12 cellular contexts compared by ENCODE assay signal in the genomic region with DNA sequence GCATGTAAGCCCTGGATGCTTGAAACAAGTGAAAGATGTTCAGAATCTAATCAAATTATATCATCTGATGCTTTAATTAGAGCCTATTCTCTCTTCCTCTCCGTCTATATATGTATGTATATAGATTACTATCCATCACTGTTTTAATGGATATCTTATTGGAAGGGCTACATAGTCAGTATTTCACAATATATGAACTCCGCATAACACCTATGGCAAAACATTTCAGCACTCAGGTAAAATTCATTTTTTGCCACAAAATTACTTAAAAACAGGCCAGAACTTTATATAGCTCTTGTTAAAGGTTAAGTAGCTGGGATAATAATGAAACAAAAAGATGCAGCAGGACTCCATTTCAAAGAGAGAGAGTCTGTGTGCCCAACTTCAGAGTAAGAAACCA. TPM values are rescaled to one million over a fixed set of nuclear protein-coding genes. Genes with fewer than 3 reads are reported as not detected.
DNase-seq lines count a peak whose midpoint lies in the region; ATAC-seq and TF ChIP-seq lines count a peak whose summit lies in the region.
"Had no signal": no experiment of that assay in that cellular context is flagged by ENCODE, and none has a peak within 500 bp of the region (broad histone marks: within the 10 kb centered on the region; RNA-seq: fewer than 3 reads in every experiment).

No MANE protein-coding gene starts in this region.

- POLR2A ChIA-PET in activated CD4-positive, alpha-beta T cell treated with anti-CD3 and anti-CD28 coated beads, Interleukin-2, amount 10 ng/mL, durations not matched to agents 7 days and 5 days (lab: Charles Lee) = no interaction called here

- TF ChIP-seq POLR2A in stomach (IDR thresholded peaks at IDR 0.05) = no peak

- H3K4me3 ChIP-seq in OCI-LY3 (ENCODE audit: low read length) (peak overlapping the region; percentile 91; the same call in 1 of the 2 replicates), hepatocyte (no peak overlapping the region), stomach (no peak overlapping the region)

- H3K79me2 ChIP-seq in OCI-LY3 (ENCODE audit: low read length) (peaks cover 27% of the 10 kb centered on the region), hepatocyte (peaks cover 31% of the 10 kb centered on the region)

- H3K9me3 ChIP-seq in OCI-LY3 (ENCODE audit: insufficient read depth, low read length) (no peaks in the 10 kb centered on the region), hepatocyte (ENCODE audit: low read depth) (no peaks in the 10 kb centered on the region), stomach (no peaks in the 10 kb centered on the region)
- H3K9me3 ChIP-seq: left lung had no signal

- TF ChIP-seq CTCF in OCI-LY3 (IDR thresholded peaks at IDR 0.05; ENCODE audit: low read depth, low read length) = no peak
- TF ChIP-seq CTCF in hepatocyte (IDR thresholded peaks at IDR 0.05; ENCODE audit: poor library complexity) = no peak
- TF ChIP-seq CTCF in stomach (IDR thresholded peaks at IDR 0.05) = no peak

- intact Hi-C loops in stomach (cut with DNase I; ENCODE audit: low total_unique reads) = no loop called here

- H3K4me1 ChIP-seq in OCI-LY3 (ENCODE audit: low read length) (peaks cover 13% of the 10 kb centered on the region), hepatocyte (ENCODE audit: insufficient read depth) (peaks cover 16% of the 10 kb centered on the region), stomach (peaks cover 7 to 40% (median 24%) of the 10 kb centered on the region in 4 donors)

- H2AFZ ChIP-seq in OCI-LY3 (ENCODE audit: low read depth, low read length) = no peak overlapping the region
- peak overlapping the region; percentile 99 for H2AFZ ChIP-seq in hepatocyte

- peaks cover 33% of the 10 kb centered on the region for H3K4me1 Mint-ChIP-seq in activated CD4-positive, alpha-beta T cell treated with anti-CD3 and anti-CD28 coated beads, Interleukin-2, amount 10 ng/mL, durations not matched to agents 7 days and 5 days

- H3K9me3 Mint-ChIP-seq in activated CD4-positive, alpha-beta T cell treated with anti-CD3 and anti-CD28 coated beads, Interleukin-2, amount 10 ng/mL, durations not matched to agents 7 days and 5 days = no peaks in the 10 kb centered on the region
- H3K9me3 Mint-ChIP-seq: dendritic cell treated with granulocyte-macrophage colony-stimulating factor and Interleukin-4, amounts not matched to agents 40 ng/mL and 50 ng/mL, for 4 days had no signal

- peak overlapping the region; percentile 34 for H3K4me3 Mint-ChIP-seq in activated CD4-positive, alpha-beta T cell treated with anti-CD3 and anti-CD28 coated beads, Interleukin-2, amount 10 ng/mL, durations not matched to agents 7 days and 5 days

- H4K20me1 ChIP-seq in OCI-LY3 (ENCODE audit: insufficient read depth, low read length) (peaks cover 18% of the 10 kb centered on the region), hepatocyte (ENCODE audit: insufficient read depth, poor library complexity, severe bottlenecking) (peaks cover 21% of the 10 kb centered on the region)

- H3K9ac ChIP-seq in OCI-LY3 (ENCODE audit: low read length) = no peak overlapping the region

- peak overlapping the region; percentile 83; the same call in 1 of the 2 replicates for H3K4me2 ChIP-seq in OCI-LY3 (ENCODE audit: low read length)
- H3K4me2 ChIP-seq in hepatocyte = no peak overlapping the region

- no peak for ATAC-seq in HG02938 (IDR thresholded peaks at IDR 0.05; ENCODE audit: unreplicated experiment)

- 100% methylated on average over 2 of the region's 2 CpGs for WGBS in hepatocyte (ENCODE audit: low lambda C conversion rate, missing lambda C conversion rate)
- 91 to 97% (median 95%) methylated on average over 2 of the region's 2 CpGs for WGBS in stomach, 5 donors

- no peaks in the 10 kb centered on the region for H3K9me2 ChIP-seq in hepatocyte (replicated peaks; ENCODE audit: insufficient read depth)

- peak overlapping the region; percentile 54 for H3K27ac Mint-ChIP-seq in activated CD4-positive, alpha-beta T cell treated with anti-CD3 and anti-CD28 coated beads, Interleukin-2, amount 10 ng/mL, durations not matched to agents 7 days and 5 days

- no peak for TF ChIP-seq EP300 in stomach (IDR thresholded peaks at IDR 0.05)

- no peak for DNase-seq in activated CD4-positive, alpha-beta T cell treated with anti-CD3 and anti-CD28 coated beads, Interleukin-2, amount 10 ng/mL, durations not matched to agents 7 days and 5 days
- DNase-seq in activated CD4-positive, alpha-beta T cell treated with anti-CD3 and anti-CD28 coated beads, Interleukin-2, amount 50 U/mL, for 4 hours = no peak
- no peak for DNase-seq in hepatocyte (ENCODE audit: low spot score)
- DNase-seq in stomach = no peak
- no peak for DNase-seq in AG20443 (ENCODE audit: low spot score)
- DNase-seq in SW480 (ENCODE audit: low spot score) = no peak
- DNase-seq: NK-92 treated with Interleukin-12 subunit alpha and Interleukin-12 subunit beta, amount 100 ng/mL, for 24 hours; T1000 had no signal

- H3K36me3 ChIP-seq in OCI-LY3 (replicated peaks; ENCODE audit: low read depth, low read length) (peaks cover 16% of the 10 kb centered on the region), hepatocyte (replicated peaks; ENCODE audit: insufficient read depth, low read depth) (no peaks in the 10 kb centered on the region), stomach (peaks cover 0 to 15% (median 12%) of the 10 kb centered on the region in 4 donors)

- peaks cover 2% of the 10 kb centered on the region for H3K27me3 Mint-ChIP-seq in activated CD4-positive, alpha-beta T cell treated with anti-CD3 and anti-CD28 coated beads, Interleukin-2, amount 10 ng/mL, durations not matched to agents 7 days and 5 days

- H3K27me3 ChIP-seq in OCI-LY3 (ENCODE audit: low read depth, low read length) (no peaks in the 10 kb centered on the region), hepatocyte (no peaks in the 10 kb centered on the region), stomach (no peaks in the 10 kb centered on the region)
- H3K27me3 ChIP-seq: left lung had no signal

- H3K27ac ChIP-seq in OCI-LY3 (ENCODE audit: low read length) = no peak overlapping the region
- peak overlapping the region; percentile 99 for H3K27ac ChIP-seq in hepatocyte
- H3K27ac ChIP-seq in stomach = peak overlapping the region in 4 of 5 donors; percentile 91 to 99 (median 99)

- peaks cover 11% of the 10 kb centered on the region for H3K36me3 Mint-ChIP-seq in activated CD4-positive, alpha-beta T cell treated with anti-CD3 and anti-CD28 coated beads, Interleukin-2, amount 10 ng/mL, durations not matched to agents 7 days and 5 days (ENCODE audit: low read depth)

- CTCF ChIA-PET in activated CD4-positive, alpha-beta T cell treated with anti-CD3 and anti-CD28 coated beads, Interleukin-2, amount 10 ng/mL, durations not matched to agents 7 days and 5 days (lab: Charles Lee) = interaction anchor here (0.9 to 1.2 kb wide), 3 partner anchors 33 to 341 kb away, joined by 3 to 4 read pairs (median 3); no protein-coding TSS in a partner anchor

RNA-seq across cellular contexts. Expression of a gene that starts 1.2 kb away (rescaled TPM):
- total RNA-seq in activated CD4-positive, alpha-beta T cell treated with anti-CD3 and anti-CD28 coated beads, Interleukin-2, amount 10 ng/mL, durations not matched to agents 7 days and 5 days = 1 to 10 TPM; 1.5 to 2.2 TPM
- total RNA-seq in hepatocyte (3.8 and 3.9 TPM in 2 replicates), stomach (1 to 10 TPM in 2 of 5 donors, under 1 TPM in 1, not detected in 2; 0.72 to 8.8 (median 2.2) TPM)
- polyA plus RNA-seq in hepatocyte (3.2 and 4.6 TPM in 2 replicates), stomach (1 to 10 TPM; 1.4 to 5.3 (median 3.8) TPM)

RNA-seq across cellular contexts. Expression of a gene that starts 1.4 kb away (rescaled TPM):
- total RNA-seq in activated CD4-positive, alpha-beta T cell treated with anti-CD3 and anti-CD28 coated beads, Interleukin-2, amount 10 ng/mL, durations not matched to agents 7 days and 5 days = 10 to 100 TPM; 37.4 to 38.2 TPM
- 51.7 and 53.0 TPM in 2 replicates for total RNA-seq in hepatocyte
- polyA plus RNA-seq in hepatocyte = 33.4 and 39.8 TPM in 2 replicates
- total RNA-seq in stomach = 100 to 1,000 TPM in 2 of 5 donors, 10 to 100 TPM in 3; 59.7 to 145 (median 77.6) TPM
- polyA plus RNA-seq in stomach = 10 to 100 TPM; 30.6 to 38.0 (median 34.0) TPM

RNA-seq across cellular contexts. Expression of a gene that starts 26.1 kb away (rescaled TPM):
- 1 to 10 TPM; 1.4 to 2.1 TPM for total RNA-seq in activated CD4-positive, alpha-beta T cell treated with anti-CD3 and anti-CD28 coated beads, Interleukin-2, amount 10 ng/mL, durations not matched to agents 7 days and 5 days
- total RNA-seq in hepatocyte (44.9 and 45.4 TPM in 2 replicates), stomach (10 to 100 TPM in 1 of 5 donors, 1 to 10 TPM in 3, under 1 TPM in 1; 0.87 to 31.4 (median 4.9) TPM)
- polyA plus RNA-seq in hepatocyte (93.9 and 113 TPM in 2 replicates), stomach (1 to 10 TPM; 4.4 to 6.4 (median 4.4) TPM)

RNA-seq across cellular contexts. Expression of a gene that starts 27.9 kb away (rescaled TPM):
- total RNA-seq in activated CD4-positive, alpha-beta T cell treated with anti-CD3 and anti-CD28 coated beads, Interleukin-2, amount 10 ng/mL, durations not matched to agents 7 days and 5 days = 10 to 100 TPM; 21.4 to 24.7 TPM
- total RNA-seq in hepatocyte (8.3 and 9.1 TPM in 2 replicates), stomach (10 to 100 TPM in 3 of 5 donors, 1 to 10 TPM in 2; 1.7 to 36.2 (median 11.6) TPM)
- polyA plus RNA-seq in hepatocyte (19.3 and 32.1 TPM in 2 replicates), stomach (1 to 10 TPM; 1.9 to 3.8 (median 3.5) TPM)
